1 cellular context compared by ENCODE assay signal in the genomic region with DNA sequence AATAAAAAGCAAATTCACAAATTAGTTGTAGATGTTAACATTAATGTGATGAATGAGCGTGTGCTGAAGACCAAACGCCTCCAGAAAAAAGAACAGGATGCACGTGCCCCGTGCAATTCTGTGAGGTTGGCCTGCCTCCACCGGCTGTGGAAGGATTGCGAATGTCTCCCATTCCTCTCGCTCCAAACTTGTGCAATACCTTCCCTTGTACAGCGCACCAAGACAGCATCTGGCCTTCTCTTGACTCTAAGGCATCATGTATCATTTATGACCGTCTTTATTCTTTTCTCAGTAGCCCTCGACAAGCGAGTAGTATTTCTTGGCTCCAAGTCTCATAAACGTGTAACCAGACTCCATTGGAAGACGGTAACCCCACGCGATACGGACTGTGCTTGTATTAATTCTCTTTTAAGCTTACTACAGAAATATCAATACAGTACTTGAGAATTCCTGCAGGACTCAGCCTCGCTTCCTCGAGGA.
A peak's percentile ranks its signal among the peaks of the same experiment; 100 is the strongest.
TF ChIP-seq lines count a peak whose summit lies in the region.

No MANE protein-coding gene starts in this region.

TF ChIP-seq in HepG2, 621 proteins besides CTCF, POLR2A, EP300 and RAD21 (continued from another document and continues in another):
- TF ChIP-seq DNMT3B (CRISPR knock-in tag; conservative IDR thresholded peaks at IDR 0.05) (peak; percentile 45; the same call in 1 of the 2 replicates), SMAD9 (CRISPR knock-in tag; IDR thresholded peaks at IDR 0.05) (no peak), ZNF564 (CRISPR knock-in tag; IDR thresholded peaks at IDR 0.05) (0 out of 2 replicates have a peak, but pooled peaks have one; percentile 21), RBM22 (optimal IDR thresholded peaks at IDR 0.05; ENCODE audit: low read length) (no peak), SNAPC2 (CRISPR knock-in tag; IDR thresholded peaks at IDR 0.05) (peak; percentile 87; the same call in 1 of the 2 replicates), CHD2 (IDR thresholded peaks at IDR 0.05; ENCODE audit: low read depth, low read length) (no peak), ZNF496 (CRISPR knock-in tag; IDR thresholded peaks at IDR 0.05; ENCODE audit: insufficient replicate concordance) (no peak), ZNF678 (CRISPR knock-in tag; IDR thresholded peaks at IDR 0.05) (no peak), ZNF3 (CRISPR knock-in tag; IDR thresholded peaks at IDR 0.05) (no peak), ZNF567 (CRISPR knock-in tag; IDR thresholded peaks at IDR 0.05; ENCODE audit: borderline replicate concordance) (no peak), ZNF362 (CRISPR knock-in tag; IDR thresholded peaks at IDR 0.05; ENCODE audit: borderline replicate concordance) (no peak), SALL1 (CRISPR knock-in tag; IDR thresholded peaks at IDR 0.05) (no peak), ZNF570 (CRISPR knock-in tag; IDR thresholded peaks at IDR 0.05; ENCODE audit: borderline replicate concordance) (no peak), JDP2 (CRISPR knock-in tag; IDR thresholded peaks at IDR 0.05; ENCODE audit: borderline replicate concordance) (no peak), ATF4 (CRISPR knock-in tag; IDR thresholded peaks at IDR 0.05) (no peak), IRX3 (CRISPR knock-in tag; IDR thresholded peaks at IDR 0.05; ENCODE audit: borderline replicate concordance, low read depth) (0 out of 2 replicates have a peak, but pooled peaks have one; percentile 70), CEBPG (CRISPR knock-in tag; IDR thresholded peaks at IDR 0.05) (peak; percentile 57; the same call in 1 of the 2 replicates), ZNF598 (CRISPR knock-in tag; IDR thresholded peaks at IDR 0.05; ENCODE audit: borderline replicate concordance) (no peak), KAT2B (IDR thresholded peaks at IDR 0.05; ENCODE audit: borderline replicate concordance, low read depth, low read length) (no peak), PHF21A (CRISPR knock-in tag; IDR thresholded peaks at IDR 0.05) (no peak), U2AF2 (IDR thresholded peaks at IDR 0.05; ENCODE audit: low read depth, low read length) (no peak), NAIF1 (CRISPR knock-in tag; IDR thresholded peaks at IDR 0.05; ENCODE audit: borderline replicate concordance) (peak; percentile 84), ZNF558 (CRISPR knock-in tag; IDR thresholded peaks at IDR 0.05; ENCODE audit: borderline replicate concordance) (peak; percentile 72; the same call in 1 of the 2 replicates), KLF13 (CRISPR knock-in tag; IDR thresholded peaks at IDR 0.05) (peak; percentile 71; the same call in 1 of the 2 replicates), TBX2 (CRISPR knock-in tag; IDR thresholded peaks at IDR 0.05; ENCODE audit: borderline replicate concordance) (peak; percentile 11), ZFY (CRISPR knock-in tag; IDR thresholded peaks at IDR 0.05) (peak; percentile 27; the same call in 1 of the 2 replicates), ZNF709 (CRISPR knock-in tag; IDR thresholded peaks at IDR 0.05) (0 out of 2 replicates have a peak, but pooled peaks have one; percentile 7), AGO2 (optimal IDR thresholded peaks at IDR 0.05; ENCODE audit: low read depth, low read length) (no peak), ZNF775 (CRISPR knock-in tag; IDR thresholded peaks at IDR 0.05; ENCODE audit: borderline replicate concordance) (no peak), ZMAT3 (CRISPR knock-in tag; conservative IDR thresholded peaks at IDR 0.05) (no peak), SKIL (CRISPR knock-in tag; IDR thresholded peaks at IDR 0.05; ENCODE audit: borderline replicate concordance) (no peak), MTF2 (CRISPR knock-in tag; IDR thresholded peaks at IDR 0.05; ENCODE audit: borderline replicate concordance) (no peak), IKZF1 (IDR thresholded peaks at IDR 0.05) (no peak), HMGA1 (CRISPR knock-in tag; conservative IDR thresholded peaks at IDR 0.05) (no peak), ZNF841 (CRISPR knock-in tag; IDR thresholded peaks at IDR 0.05; ENCODE audit: borderline replicate concordance) (no peak), ZSCAN29 (CRISPR knock-in tag; conservative IDR thresholded peaks at IDR 0.05) (no peak), POLR2G (IDR thresholded peaks at IDR 0.05; ENCODE audit: low read depth, low read length) (no peak), RFXANK (CRISPR knock-in tag; IDR thresholded peaks at IDR 0.05) (no peak), CBFB (CRISPR knock-in tag; IDR thresholded peaks at IDR 0.05) (no peak), MIER2 (CRISPR knock-in tag; IDR thresholded peaks at IDR 0.05) (no peak), FOXA3 (CRISPR knock-in tag; IDR thresholded peaks at IDR 0.05) (no peak), NFYC (CRISPR knock-in tag; IDR thresholded peaks at IDR 0.05) (no peak), THRA (CRISPR knock-in tag; IDR thresholded peaks at IDR 0.05; ENCODE audit: borderline replicate concordance) (no peak), RFXAP (CRISPR knock-in tag; IDR thresholded peaks at IDR 0.05; ENCODE audit: borderline replicate concordance) (no peak; the same call in 1 of the 2 replicates)
- TF ChIP-seq, protein P1, sequence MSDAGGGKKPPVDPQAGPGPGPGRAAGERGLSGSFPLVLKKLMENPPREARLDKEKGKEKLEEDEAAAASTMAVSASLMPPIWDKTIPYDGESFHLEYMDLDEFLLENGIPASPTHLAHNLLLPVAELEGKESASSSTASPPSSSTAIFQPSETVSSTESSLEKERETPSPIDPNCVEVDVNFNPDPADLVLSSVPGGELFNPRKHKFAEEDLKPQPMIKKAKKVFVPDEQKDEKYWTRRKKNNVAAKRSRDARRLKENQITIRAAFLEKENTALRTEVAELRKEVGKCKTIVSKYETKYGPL (CRISPR knock-in tag; IDR thresholded peaks at IDR 0.05): no peak
- TF ChIP-seq, protein P2, sequence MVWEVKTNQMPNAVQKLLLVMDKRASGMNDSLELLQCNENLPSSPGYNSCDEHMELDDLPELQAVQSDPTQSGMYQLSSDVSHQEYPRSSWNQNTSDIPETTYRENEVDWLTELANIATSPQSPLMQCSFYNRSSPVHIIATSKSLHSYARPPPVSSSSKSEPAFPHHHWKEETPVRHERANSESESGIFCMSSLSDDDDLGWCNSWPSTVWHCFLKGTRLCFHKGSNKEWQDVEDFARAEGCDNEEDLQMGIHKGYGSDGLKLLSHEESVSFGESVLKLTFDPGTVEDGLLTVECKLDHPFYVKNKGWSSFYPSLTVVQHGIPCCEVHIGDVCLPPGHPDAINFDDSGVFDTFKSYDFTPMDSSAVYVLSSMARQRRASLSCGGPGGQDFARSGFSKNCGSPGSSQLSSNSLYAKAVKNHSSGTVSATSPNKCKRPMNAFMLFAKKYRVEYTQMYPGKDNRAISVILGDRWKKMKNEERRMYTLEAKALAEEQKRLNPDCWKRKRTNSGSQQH (CRISPR knock-in tag; IDR thresholded peaks at IDR 0.05; ENCODE audit: low read depth): 0 out of 2 replicates have a peak, but pooled peaks have one; percentile 2
- TF ChIP-seq, protein P3, sequence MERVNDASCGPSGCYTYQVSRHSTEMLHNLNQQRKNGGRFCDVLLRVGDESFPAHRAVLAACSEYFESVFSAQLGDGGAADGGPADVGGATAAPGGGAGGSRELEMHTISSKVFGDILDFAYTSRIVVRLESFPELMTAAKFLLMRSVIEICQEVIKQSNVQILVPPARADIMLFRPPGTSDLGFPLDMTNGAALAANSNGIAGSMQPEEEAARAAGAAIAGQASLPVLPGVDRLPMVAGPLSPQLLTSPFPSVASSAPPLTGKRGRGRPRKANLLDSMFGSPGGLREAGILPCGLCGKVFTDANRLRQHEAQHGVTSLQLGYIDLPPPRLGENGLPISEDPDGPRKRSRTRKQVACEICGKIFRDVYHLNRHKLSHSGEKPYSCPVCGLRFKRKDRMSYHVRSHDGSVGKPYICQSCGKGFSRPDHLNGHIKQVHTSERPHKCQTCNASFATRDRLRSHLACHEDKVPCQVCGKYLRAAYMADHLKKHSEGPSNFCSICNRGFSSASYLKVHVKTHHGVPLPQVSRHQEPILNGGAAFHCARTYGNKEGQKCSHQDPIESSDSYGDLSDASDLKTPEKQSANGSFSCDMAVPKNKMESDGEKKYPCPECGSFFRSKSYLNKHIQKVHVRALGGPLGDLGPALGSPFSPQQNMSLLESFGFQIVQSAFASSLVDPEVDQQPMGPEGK (CRISPR knock-in tag; IDR thresholded peaks at IDR 0.05): no peak
- TF ChIP-seq, protein P4, sequence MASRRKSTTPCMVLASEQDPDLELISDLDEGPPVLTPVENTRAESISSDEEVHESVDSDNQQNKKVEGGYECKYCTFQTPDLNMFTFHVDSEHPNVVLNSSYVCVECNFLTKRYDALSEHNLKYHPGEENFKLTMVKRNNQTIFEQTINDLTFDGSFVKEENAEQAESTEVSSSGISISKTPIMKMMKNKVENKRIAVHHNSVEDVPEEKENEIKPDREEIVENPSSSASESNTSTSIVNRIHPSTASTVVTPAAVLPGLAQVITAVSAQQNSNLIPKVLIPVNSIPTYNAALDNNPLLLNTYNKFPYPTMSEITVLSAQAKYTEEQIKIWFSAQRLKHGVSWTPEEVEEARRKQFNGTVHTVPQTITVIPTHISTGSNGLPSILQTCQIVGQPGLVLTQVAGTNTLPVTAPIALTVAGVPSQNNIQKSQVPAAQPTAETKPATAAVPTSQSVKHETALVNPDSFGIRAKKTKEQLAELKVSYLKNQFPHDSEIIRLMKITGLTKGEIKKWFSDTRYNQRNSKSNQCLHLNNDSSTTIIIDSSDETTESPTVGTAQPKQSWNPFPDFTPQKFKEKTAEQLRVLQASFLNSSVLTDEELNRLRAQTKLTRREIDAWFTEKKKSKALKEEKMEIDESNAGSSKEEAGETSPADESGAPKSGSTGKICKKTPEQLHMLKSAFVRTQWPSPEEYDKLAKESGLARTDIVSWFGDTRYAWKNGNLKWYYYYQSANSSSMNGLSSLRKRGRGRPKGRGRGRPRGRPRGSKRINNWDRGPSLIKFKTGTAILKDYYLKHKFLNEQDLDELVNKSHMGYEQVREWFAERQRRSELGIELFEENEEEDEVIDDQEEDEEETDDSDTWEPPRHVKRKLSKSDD (CRISPR knock-in tag; IDR thresholded peaks at IDR 0.05; ENCODE audit: low read depth): 0 out of 2 replicates have a peak, but pooled peaks have one; percentile 45
- TF ChIP-seq, protein P5, sequence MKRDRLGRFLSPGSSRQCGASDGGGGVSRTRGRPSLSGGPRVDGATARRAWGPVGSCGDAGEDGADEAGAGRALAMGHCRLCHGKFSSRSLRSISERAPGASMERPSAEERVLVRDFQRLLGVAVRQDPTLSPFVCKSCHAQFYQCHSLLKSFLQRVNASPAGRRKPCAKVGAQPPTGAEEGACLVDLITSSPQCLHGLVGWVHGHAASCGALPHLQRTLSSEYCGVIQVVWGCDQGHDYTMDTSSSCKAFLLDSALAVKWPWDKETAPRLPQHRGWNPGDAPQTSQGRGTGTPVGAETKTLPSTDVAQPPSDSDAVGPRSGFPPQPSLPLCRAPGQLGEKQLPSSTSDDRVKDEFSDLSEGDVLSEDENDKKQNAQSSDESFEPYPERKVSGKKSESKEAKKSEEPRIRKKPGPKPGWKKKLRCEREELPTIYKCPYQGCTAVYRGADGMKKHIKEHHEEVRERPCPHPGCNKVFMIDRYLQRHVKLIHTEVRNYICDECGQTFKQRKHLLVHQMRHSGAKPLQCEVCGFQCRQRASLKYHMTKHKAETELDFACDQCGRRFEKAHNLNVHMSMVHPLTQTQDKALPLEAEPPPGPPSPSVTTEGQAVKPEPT (CRISPR knock-in tag; IDR thresholded peaks at IDR 0.05; ENCODE audit: low read depth): 0 out of 2 replicates have a peak, but pooled peaks have one; percentile 1
- TF ChIP-seq, protein P6, sequence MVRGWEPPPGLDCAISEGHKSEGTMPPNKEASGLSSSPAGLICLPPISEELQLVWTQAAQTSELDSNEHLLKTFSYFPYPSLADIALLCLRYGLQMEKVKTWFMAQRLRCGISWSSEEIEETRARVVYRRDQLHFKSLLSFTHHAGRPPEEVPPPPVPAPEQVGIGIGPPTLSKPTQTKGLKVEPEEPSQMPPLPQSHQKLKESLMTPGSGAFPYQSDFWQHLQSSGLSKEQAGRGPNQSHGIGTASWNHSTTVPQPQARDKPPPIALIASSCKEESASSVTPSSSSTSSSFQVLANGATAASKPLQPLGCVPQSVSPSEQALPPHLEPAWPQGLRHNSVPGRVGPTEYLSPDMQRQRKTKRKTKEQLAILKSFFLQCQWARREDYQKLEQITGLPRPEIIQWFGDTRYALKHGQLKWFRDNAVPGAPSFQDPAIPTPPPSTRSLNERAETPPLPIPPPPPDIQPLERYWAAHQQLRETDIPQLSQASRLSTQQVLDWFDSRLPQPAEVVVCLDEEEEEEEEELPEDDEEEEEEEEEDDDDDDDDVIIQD (CRISPR knock-in tag; IDR thresholded peaks at IDR 0.05; ENCODE audit: low read depth): no peak
